ENCODE assay signal across 8 cellular contexts in genomic region chr13:100588350-100589177, GRCh38. TPM values are rescaled to one million over a fixed set of nuclear protein-coding genes. Genes with fewer than 3 reads are reported as not detected.
DNase-seq lines count a peak whose midpoint lies in the region; ATAC-seq and TF ChIP-seq lines count a peak whose summit lies in the region.

Gene GGACT, minus strand, starts transcription at chr13:100588789. Its CDS starts 56,198 bp downstream, at chr13:100532591.

- H3K4me1 ChIP-seq in neuron (ENCODE audit: insufficient read depth, low read length) = peaks cover 21% of the 10 kb centered on the region

- H3K9me3 ChIP-seq in neuron (ENCODE audit: low read length) = no peaks in the 10 kb centered on the region

- no peaks in the 10 kb centered on the region for H3K36me3 Mint-ChIP-seq in Calu3 (ENCODE audit: insufficient read depth, unreplicated experiment)
- peaks cover 7% of the 10 kb centered on the region for H3K36me3 Mint-ChIP-seq in activated T-helper 2 cell treated with anti-CD3 and anti-CD28 coated beads, Interferon-gamma antibody, Interleukin-2, Interleukin-4, amounts not matched to agents 10 μg/mL and 5 μg/mL and 100 μg/mL, durations not matched to agents 14 hours and 24 hours and 36 hours (ENCODE audit: low read depth)

- H2AFZ ChIP-seq in neuron (ENCODE audit: low read depth, low read length) = peak within 1 kb of the TSS; percentile 89

- no peaks in the 10 kb centered on the region for H3K9me3 Mint-ChIP-seq in Calu3 (ENCODE audit: low read depth, unreplicated experiment)
- peaks cover 5% of the 10 kb centered on the region for H3K9me3 Mint-ChIP-seq in activated T-helper 2 cell treated with anti-CD3 and anti-CD28 coated beads, Interferon-gamma antibody, Interleukin-2, Interleukin-4, amounts not matched to agents 10 μg/mL and 5 μg/mL and 100 μg/mL, durations not matched to agents 14 hours and 24 hours and 36 hours

- no peaks in the 10 kb centered on the region for H3K4me1 Mint-ChIP-seq in Calu3 (ENCODE audit: low read depth, unreplicated experiment)
- H3K4me1 Mint-ChIP-seq in activated T-helper 2 cell treated with anti-CD3 and anti-CD28 coated beads, Interferon-gamma antibody, Interleukin-2, Interleukin-4, amounts not matched to agents 10 μg/mL and 5 μg/mL and 100 μg/mL, durations not matched to agents 14 hours and 24 hours and 36 hours (ENCODE audit: low read depth) = peaks cover 42% of the 10 kb centered on the region

- no peak within 1 kb of the TSS for H3K27ac Mint-ChIP-seq in Calu3 (ENCODE audit: unreplicated experiment)
- H3K27ac Mint-ChIP-seq in activated T-helper 2 cell treated with anti-CD3 and anti-CD28 coated beads, Interferon-gamma antibody, Interleukin-2, Interleukin-4, amounts not matched to agents 10 μg/mL and 5 μg/mL and 100 μg/mL, durations not matched to agents 14 hours and 24 hours and 36 hours = peak within 1 kb of the TSS; percentile 89

- peak within 1 kb of the TSS; percentile 58 for H3K4me3 Mint-ChIP-seq in Calu3 (ENCODE audit: low read depth, unreplicated experiment)
- peak within 1 kb of the TSS; percentile 78 for H3K4me3 Mint-ChIP-seq in activated T-helper 2 cell treated with anti-CD3 and anti-CD28 coated beads, Interferon-gamma antibody, Interleukin-2, Interleukin-4, amounts not matched to agents 10 μg/mL and 5 μg/mL and 100 μg/mL, durations not matched to agents 14 hours and 24 hours and 36 hours (ENCODE audit: low read depth)

- intact Hi-C loops in Calu3 (cut with micrococcal nuclease; ENCODE audit: unreplicated experiment) = no loop called here
- intact Hi-C loops in activated T-helper 2 cell treated with anti-CD3 and anti-CD28 coated beads, Interferon-gamma antibody, Interleukin-2, Interleukin-4, amounts not matched to agents 10 μg/mL and 5 μg/mL and 100 μg/mL, durations not matched to agents 14 hours and 24 hours and 36 hours (cut with micrococcal nuclease) = loop anchor here (1.0 to 10.0 kb wide), 3 partner anchors 15 to 286 kb away; no protein-coding TSS in a partner anchor

- H3K27ac ChIP-seq in substantia nigra (ENCODE audit: low read depth, low read length, poor library complexity, severe bottlenecking) = peak within 1 kb of the TSS; percentile 52

- no peaks in the 10 kb centered on the region for H3K27me3 Mint-ChIP-seq in Calu3 (ENCODE audit: unreplicated experiment)
- H3K27me3 Mint-ChIP-seq in activated T-helper 2 cell treated with anti-CD3 and anti-CD28 coated beads, Interferon-gamma antibody, Interleukin-2, Interleukin-4, amounts not matched to agents 10 μg/mL and 5 μg/mL and 100 μg/mL, durations not matched to agents 14 hours and 24 hours and 36 hours (ENCODE audit: low read depth) = no peaks in the 10 kb centered on the region

- ATAC-seq in GM19395 (IDR thresholded peaks at IDR 0.05; ENCODE audit: unreplicated experiment) (peak; percentile 93), HG03521 (IDR thresholded peaks at IDR 0.05; ENCODE audit: unreplicated experiment) (peak; percentile 98)

- H3K36me3 ChIP-seq in neuron (ENCODE audit: insufficient read depth, low read length) = no peaks in the 10 kb centered on the region

- H3K4me3 ChIP-seq in fibroblast of villous mesenchyme (ENCODE audit: low read depth, low read length) = peak within 1 kb of the TSS; percentile 69
- H3K4me3 ChIP-seq in neuron (ENCODE audit: low read length) = peak within 1 kb of the TSS; percentile 69

- no TSS peak for BruUV-seq in Calu3 (replicated peaks; lab: Mats Ljungman, UMichigan)

- CTCF ChIA-PET in Calu3 (lab: Charles Lee) = no interaction called here

- DNase-seq in Calu3 (peak; percentile 64), fibroblast of villous mesenchyme (ENCODE audit: low read depth) (peak; percentile 45), substantia nigra (lab: John Stamatoyannopoulos, UW) (peak in 39 of 49 donors; percentile 4 to 82 (median 38))
- peak; percentile 78 for DNase-seq in activated T-helper 2 cell treated with anti-CD3 and anti-CD28 coated beads, Interferon-gamma antibody, Interleukin-2, Interleukin-4, amounts not matched to agents 10 μg/mL and 5 μg/mL and 100 μg/mL, durations not matched to agents 14 hours and 24 hours and 36 hours (ENCODE audit: low spot score)

- H3K27me3 ChIP-seq in neuron (ENCODE audit: insufficient read depth, low read length) = no peaks in the 10 kb centered on the region

- no peak for TF ChIP-seq CTCF in Calu3 (IDR thresholded peaks at IDR 0.05; ENCODE audit: unreplicated experiment)
- peak; percentile 64 for TF ChIP-seq CTCF in fibroblast of villous mesenchyme (IDR thresholded peaks at IDR 0.05; ENCODE audit: insufficient read depth, low read depth, low read length)

TF ChIP-seq in PFSK-1, 5 proteins besides CTCF, POLR2A, EP300 and RAD21:
- TF ChIP-seq TAF1 (IDR thresholded peaks at IDR 0.05; ENCODE audit: borderline replicate concordance, insufficient read depth, low read length) (0 out of 2 replicates have a peak, but pooled peaks have one; percentile 28), SIN3A (IDR thresholded peaks at IDR 0.05; ENCODE audit: borderline replicate concordance, insufficient read depth, low read length) (no peak), FOXP2 (optimal IDR thresholded peaks at IDR 0.05; ENCODE audit: borderline replicate concordance, extremely low read depth, extremely low read length, insufficient read depth) (peak; percentile 39), POLR2AphosphoS5 (IDR thresholded peaks at IDR 0.05; ENCODE audit: low read depth, low read length) (no peak), REST (IDR thresholded peaks at IDR 0.05; ENCODE audit: insufficient read depth in 1 of 2, low read depth in 2 of 2, low read length in 2 of 2) (no peak)
TF ChIP-seq in PFSK-1: peak in this region for 2.

RNA-seq across cellular contexts. Expression of gene GGACT, which starts in this region (rescaled TPM):
- total RNA-seq in Calu3 (2022) (2.5 and 2.6 TPM in 2 replicates), fibroblast of villous mesenchyme (5.2 and 8.2 TPM in 2 replicates)
- polyA plus RNA-seq in PFSK-1 (2012; ENCODE audit: insufficient read length, low read depth) = 6.7 TPM
- total RNA-seq in activated T-helper 2 cell treated with anti-CD3 and anti-CD28 coated beads, Interferon-gamma antibody, Interleukin-2, Interleukin-4, amounts not matched to agents 10 μg/mL and 5 μg/mL and 100 μg/mL, durations not matched to agents 14 hours and 24 hours and 36 hours = 5.5 and 7.7 TPM in 2 replicates

Comparison
In these comparisons a context has a peak if more than half of its experiments do, and no peak if none do; other contexts are left out.
1. Peak in every context shown above with its lines: DNase-seq, ATAC-seq, H3K4me3 ChIP-seq and H3K27ac ChIP-seq.